ENCODE assay signal across 8 cellular contexts in genomic region chr16:52191533-52192134, GRCh38.
DNase-seq lines count a peak whose midpoint lies in the region; ATAC-seq and TF ChIP-seq lines count a peak whose summit lies in the region.

No MANE protein-coding gene starts in this region.

- H3K27ac ChIP-seq in Panc1 (ENCODE audit: low read length) (no peak overlapping the region), gastroesophageal sphincter (no peak overlapping the region), parathyroid adenoma (no peak overlapping the region)

- no peaks in the 10 kb centered on the region for H3K27me3 ChIP-seq in Panc1 (ENCODE audit: control insufficient read depth, insufficient read depth, low read length)
- H3K27me3 ChIP-seq in gastroesophageal sphincter = no peaks in the 10 kb centered on the region
- no peaks in the 10 kb centered on the region for H3K27me3 ChIP-seq in parathyroid adenoma (ENCODE audit: control insufficient read depth, insufficient read depth, low read length)

- H3K9me3 Mint-ChIP-seq in activated T-helper 2 cell treated with anti-CD3 and anti-CD28 coated beads, Interferon-gamma antibody, Interleukin-2, Interleukin-4, amounts not matched to agents 10 μg/mL and 5 μg/mL and 100 μg/mL, durations not matched to agents 14 hours and 24 hours and 36 hours = no peaks in the 10 kb centered on the region

- 46 to 70% methylated on average over 5 to 7 of the region's 7 CpGs for WGBS in gastroesophageal sphincter (ENCODE audit: low coverage in 1 of 2), 2 donors

- POLR2A ChIA-PET in Panc1 (lab: Charles Lee) = no interaction called here

- CTCF ChIA-PET in Panc1 (lab: Charles Lee) = interaction anchor here (0.6 to 1.0 kb wide), 4 partner anchors 12 to 831 kb away, joined by 3 to 6 read pairs (median 4); no protein-coding TSS in a partner anchor

- H3K9me3 ChIP-seq in Panc1 (ENCODE audit: control insufficient read depth, insufficient read depth, low read depth, low read length) (no peaks in the 10 kb centered on the region), gastroesophageal sphincter (no peaks in the 10 kb centered on the region), parathyroid adenoma (ENCODE audit: control insufficient read depth, low read length) (no peaks in the 10 kb centered on the region)

- H2AFZ ChIP-seq in parathyroid adenoma = peak overlapping the region; percentile 42

- BruUV-seq in Panc1 (replicated peaks; lab: Mats Ljungman, UMichigan) = no TSS peak

- H3K27ac Mint-ChIP-seq in activated T-helper 2 cell treated with anti-CD3 and anti-CD28 coated beads, Interferon-gamma antibody, Interleukin-2, Interleukin-4, amounts not matched to agents 10 μg/mL and 5 μg/mL and 100 μg/mL, durations not matched to agents 14 hours and 24 hours and 36 hours = no peak overlapping the region

- H3K36me3 ChIP-seq in Panc1 (ENCODE audit: control insufficient read depth, insufficient read depth, low read length) = no peaks in the 10 kb centered on the region
- no peaks in the 10 kb centered on the region for H3K36me3 ChIP-seq in gastroesophageal sphincter
- no peaks in the 10 kb centered on the region for H3K36me3 ChIP-seq in parathyroid adenoma (ENCODE audit: control insufficient read depth, insufficient read depth, low read length)

- ATAC-seq in activated CD4-positive, CD25-positive, alpha-beta regulatory T cell treated with anti-CD3 and anti-CD28 coated beads, Interleukin-2, amount 50 U/mL, for 24 hours = no peak
- ATAC-seq in Panc1 (no peak), gastroesophageal sphincter (no peak), HG02840 (IDR thresholded peaks at IDR 0.05; ENCODE audit: low FRiP score, unreplicated experiment) (no peak)

- no peak overlapping the region for H3K4me3 ChIP-seq in Panc1 (ENCODE audit: low read depth in 2 of 2, low read length in 2 of 2)
- H3K4me3 ChIP-seq in gastroesophageal sphincter = no peak overlapping the region
- no peak overlapping the region for H3K4me3 ChIP-seq in parathyroid adenoma (ENCODE audit: low read depth, low read length)

- H3K4me3 Mint-ChIP-seq in activated T-helper 2 cell treated with anti-CD3 and anti-CD28 coated beads, Interferon-gamma antibody, Interleukin-2, Interleukin-4, amounts not matched to agents 10 μg/mL and 5 μg/mL and 100 μg/mL, durations not matched to agents 14 hours and 24 hours and 36 hours (ENCODE audit: low read depth) = no peak overlapping the region

- no peak overlapping the region for H3K4me2 ChIP-seq in parathyroid adenoma (ENCODE audit: low read length)

- H3K4me1 Mint-ChIP-seq in activated T-helper 2 cell treated with anti-CD3 and anti-CD28 coated beads, Interferon-gamma antibody, Interleukin-2, Interleukin-4, amounts not matched to agents 10 μg/mL and 5 μg/mL and 100 μg/mL, durations not matched to agents 14 hours and 24 hours and 36 hours (ENCODE audit: low read depth) = no peaks in the 10 kb centered on the region

- DNase-seq in activated CD4-positive, CD25-positive, alpha-beta regulatory T cell (lab: John Stamatoyannopoulos, UW) = peak in 3 of 4 experiments; percentile 3 to 31 (median 10)
- DNase-seq in LHCN-M2 (ENCODE audit: low read depth) = peak; percentile 50
- peak; percentile 43 for DNase-seq in Panc1 (ENCODE audit: low read depth, low spot score)
- peak; percentile 14 for DNase-seq in activated T-helper 2 cell treated with anti-CD3 and anti-CD28 coated beads, Interferon-gamma antibody, Interleukin-2, Interleukin-4, amounts not matched to agents 10 μg/mL and 5 μg/mL and 100 μg/mL, durations not matched to agents 14 hours and 24 hours and 36 hours (ENCODE audit: low spot score)

- H3K36me3 Mint-ChIP-seq in activated T-helper 2 cell treated with anti-CD3 and anti-CD28 coated beads, Interferon-gamma antibody, Interleukin-2, Interleukin-4, amounts not matched to agents 10 μg/mL and 5 μg/mL and 100 μg/mL, durations not matched to agents 14 hours and 24 hours and 36 hours (ENCODE audit: low read depth) = no peaks in the 10 kb centered on the region

- H3K79me2 ChIP-seq in parathyroid adenoma = no peaks in the 10 kb centered on the region

- TF ChIP-seq CTCF in Panc1 (IDR thresholded peaks at IDR 0.05) = peak; percentile 84
- TF ChIP-seq CTCF in gastroesophageal sphincter (IDR thresholded peaks at IDR 0.05) = peak; percentile 68 to 91 (median 80)
- peak; percentile 91 for TF ChIP-seq CTCF in parathyroid adenoma (IDR thresholded peaks at IDR 0.05)

- H3K9ac ChIP-seq in parathyroid adenoma = no peak overlapping the region

- intact Hi-C loops in Panc1 (cut with micrococcal nuclease; ENCODE audit: unreplicated experiment) = loop anchor here (1.0 to 5.0 kb wide), 2 partner anchors 721 to 831 kb away; no protein-coding TSS in a partner anchor
- intact Hi-C loops in activated T-helper 2 cell treated with anti-CD3 and anti-CD28 coated beads, Interferon-gamma antibody, Interleukin-2, Interleukin-4, amounts not matched to agents 10 μg/mL and 5 μg/mL and 100 μg/mL, durations not matched to agents 14 hours and 24 hours and 36 hours (cut with micrococcal nuclease) = loop anchor here (2.0 to 5.0 kb wide), 2 partner anchors 721 to 831 kb away; no protein-coding TSS in a partner anchor

- H3K27me3 Mint-ChIP-seq in activated T-helper 2 cell treated with anti-CD3 and anti-CD28 coated beads, Interferon-gamma antibody, Interleukin-2, Interleukin-4, amounts not matched to agents 10 μg/mL and 5 μg/mL and 100 μg/mL, durations not matched to agents 14 hours and 24 hours and 36 hours (ENCODE audit: low read depth) = no peaks in the 10 kb centered on the region

- TF ChIP-seq EP300 in gastroesophageal sphincter (IDR thresholded peaks at IDR 0.05) = no peak

- no peak for TF ChIP-seq POLR2A in gastroesophageal sphincter (IDR thresholded peaks at IDR 0.05)

- in situ Hi-C loops in Panc1 (cut with HindIII; ENCODE audit: low pct_unique_long_range_greater_than_20kb, low sequenced_read_pairs) = no loop called here

- H3K4me1 ChIP-seq in Panc1 (ENCODE audit: control insufficient read depth, insufficient read depth, low read length) (no peaks in the 10 kb centered on the region), gastroesophageal sphincter (no peaks in the 10 kb centered on the region), parathyroid adenoma (no peaks in the 10 kb centered on the region)
